14 cellular contexts compared by ENCODE assay signal in the genomic region with DNA sequence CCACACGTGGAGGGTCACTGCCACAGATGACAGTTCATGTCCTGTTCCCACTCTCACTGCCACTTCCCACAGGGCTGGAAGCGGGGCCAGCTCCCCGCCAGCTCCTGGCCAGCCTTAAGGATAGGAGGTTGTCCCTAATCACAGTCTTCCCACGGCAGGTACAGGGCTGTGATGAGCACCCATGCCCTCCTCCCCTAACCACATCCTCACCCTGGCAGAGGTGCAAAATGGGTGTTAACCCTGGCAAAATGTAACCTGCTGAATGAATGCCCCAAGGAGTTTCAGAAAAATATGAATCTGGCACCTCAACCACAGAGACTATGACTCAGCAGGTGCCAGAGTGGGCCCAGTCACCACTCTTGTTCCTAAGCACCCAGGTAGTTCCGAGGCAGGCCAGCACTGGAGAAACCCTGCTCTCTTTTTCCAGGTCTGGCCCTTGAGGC.
DNase-seq lines count a peak whose midpoint lies in the region; ATAC-seq and TF ChIP-seq lines count a peak whose summit lies in the region.
"Had no signal": no experiment of that assay in that cellular context is flagged by ENCODE, and none has a peak within 500 bp of the region (broad histone marks: within the 10 kb centered on the region; RNA-seq: fewer than 3 reads in every experiment).

No MANE protein-coding gene starts in this region.

- no peak for TF ChIP-seq EP300 in gastroesophageal sphincter (IDR thresholded peaks at IDR 0.05)

- H3K36me3 ChIP-seq in gastroesophageal sphincter: no peaks in the 10 kb centered on the region
- H3K36me3 ChIP-seq: BLaER1 had no signal

- DNase-seq in stimulated activated CD4-positive, alpha-beta T cell treated with anti-CD3 and anti-CD28 coated beads, Interleukin-1b, Interleukin-23, amount 100 ng/mL, for 48 hours: peak; percentile 14
- DNase-seq in stimulated activated CD4-positive, alpha-beta T cell treated with anti-CD3 and anti-CD28 coated beads, Interleukin-4, amount 100 ng/mL, for 24 hours: no peak
- DNase-seq in SW480 (ENCODE audit: low spot score): peak; percentile 48
- no peak for DNase-seq in NCI-H524 treated with DMSO at 0.1 percent for 48 hours (lab: John Stamatoyannopoulos, UW)
- no peak for DNase-seq in NOMO-1 treated with DMSO at 0.1 percent for 48 hours (lab: John Stamatoyannopoulos, UW; ENCODE audit: unreplicated experiment)
- no peak for DNase-seq in NCI-H146 (lab: John Stamatoyannopoulos, UW)
- DNase-seq: mesendoderm; NCI-H446; stimulated activated naive CD4-positive, alpha-beta T cell treated with Interleukin-2 at 50 U/mL for 16 hours; T-helper 9 cell had no signal

- 60 to 63% methylated on average over 1 to 2 of the region's 5 CpGs for WGBS in gastroesophageal sphincter (ENCODE audit: low coverage in 1 of 2), 2 donors

- H3K27me3 ChIP-seq in gastroesophageal sphincter: no peaks in the 10 kb centered on the region
- H3K27me3 ChIP-seq: BLaER1 had no signal

- TF ChIP-seq POLR2A in gastroesophageal sphincter (IDR thresholded peaks at IDR 0.05): no peak

- no peak overlapping the region for H3K4me3 ChIP-seq in gastroesophageal sphincter
- H3K4me3 ChIP-seq: BLaER1 had no signal

- TF ChIP-seq CTCF in gastroesophageal sphincter (IDR thresholded peaks at IDR 0.05): no peak

- peak overlapping the region in 2 of 4 donors; percentile 31 to 57 for H3K27ac ChIP-seq in gastroesophageal sphincter
- H3K27ac ChIP-seq: BLaER1, HL-60 had no signal

- ATAC-seq in gastroesophageal sphincter (peak; percentile 55), GM21447 (IDR thresholded peaks at IDR 0.05; ENCODE audit: unreplicated experiment) (no peak)

- H3K4me1 ChIP-seq in gastroesophageal sphincter: peaks cover 0 to 35% (median 2%) of the 10 kb centered on the region in 3 donors
- H3K4me1 ChIP-seq: BLaER1 had no signal

- H3K9me3 ChIP-seq in gastroesophageal sphincter: no peaks in the 10 kb centered on the region
- H3K9me3 ChIP-seq: BLaER1 had no signal

Comparison
In these comparisons a context has a peak if more than half of its experiments do, and no peak if none do; other contexts are left out.
1. DNase-seq: peak in stimulated activated CD4-positive, alpha-beta T cell treated with anti-CD3 and anti-CD28 coated beads, Interleukin-1b, Interleukin-23, amount 100 ng/mL, for 48 hours (single experiment) and SW480 (single experiment); none in stimulated activated CD4-positive, alpha-beta T cell treated with anti-CD3 and anti-CD28 coated beads, Interleukin-4, amount 100 ng/mL, for 24 hours (single experiment), NCI-H524 treated with DMSO at 0.1 percent for 48 hours (single experiment), NOMO-1 treated with DMSO at 0.1 percent for 48 hours (single experiment) and NCI-H146 (single experiment).